In the genomic region with DNA sequence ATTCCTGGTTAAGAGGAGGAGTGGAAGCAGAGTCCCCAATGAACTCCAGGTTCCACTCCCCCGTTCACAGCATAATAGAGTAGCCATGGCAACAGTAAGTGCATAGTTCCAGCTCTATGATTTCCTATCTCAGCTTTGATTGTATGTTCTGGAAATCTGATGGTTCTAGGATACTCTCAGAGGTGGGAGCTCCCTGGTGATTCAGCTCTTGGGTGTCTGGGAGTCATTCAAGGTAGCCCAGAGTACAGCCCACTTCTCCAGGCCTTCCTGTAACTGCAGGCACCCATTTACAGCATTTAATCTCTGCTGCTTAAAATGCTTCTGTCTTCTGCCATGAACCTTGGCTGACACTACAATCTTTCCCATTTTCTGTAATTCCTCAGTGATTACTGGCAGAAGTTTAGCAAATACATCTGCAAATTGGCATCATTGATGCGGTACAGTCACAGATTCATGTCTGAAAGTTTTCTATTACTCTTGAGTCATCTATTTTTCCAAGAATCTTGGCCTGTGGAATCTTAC, we compare ENCODE assay signal across 1 cellular context.
TF ChIP-seq lines count a peak whose summit lies in the region.

No MANE protein-coding gene starts in this region.

TF ChIP-seq in K562, 482 proteins besides CTCF, POLR2A, EP300 and RAD21 (continued from another document):
- TF ChIP-seq E4F1 (CRISPR knock-in tag; IDR thresholded peaks at IDR 0.05; ENCODE audit: borderline replicate concordance) (no peak), IRF2 (CRISPR knock-in tag; IDR thresholded peaks at IDR 0.05) (no peak), ZNF75A (CRISPR knock-in tag; IDR thresholded peaks at IDR 0.05) (no peak), THAP7 (CRISPR knock-in tag; IDR thresholded peaks at IDR 0.05) (no peak)
